Comparison of ENCODE assay signal across 2 cellular contexts in genomic region chr4:2411786-2412510, GRCh38.
TF ChIP-seq lines count a peak whose summit lies in the region.

No MANE protein-coding gene starts in this region.

TF ChIP-seq in A549, 52 proteins besides CTCF, POLR2A, EP300 and RAD21:
- TF ChIP-seq, protein P1, sequence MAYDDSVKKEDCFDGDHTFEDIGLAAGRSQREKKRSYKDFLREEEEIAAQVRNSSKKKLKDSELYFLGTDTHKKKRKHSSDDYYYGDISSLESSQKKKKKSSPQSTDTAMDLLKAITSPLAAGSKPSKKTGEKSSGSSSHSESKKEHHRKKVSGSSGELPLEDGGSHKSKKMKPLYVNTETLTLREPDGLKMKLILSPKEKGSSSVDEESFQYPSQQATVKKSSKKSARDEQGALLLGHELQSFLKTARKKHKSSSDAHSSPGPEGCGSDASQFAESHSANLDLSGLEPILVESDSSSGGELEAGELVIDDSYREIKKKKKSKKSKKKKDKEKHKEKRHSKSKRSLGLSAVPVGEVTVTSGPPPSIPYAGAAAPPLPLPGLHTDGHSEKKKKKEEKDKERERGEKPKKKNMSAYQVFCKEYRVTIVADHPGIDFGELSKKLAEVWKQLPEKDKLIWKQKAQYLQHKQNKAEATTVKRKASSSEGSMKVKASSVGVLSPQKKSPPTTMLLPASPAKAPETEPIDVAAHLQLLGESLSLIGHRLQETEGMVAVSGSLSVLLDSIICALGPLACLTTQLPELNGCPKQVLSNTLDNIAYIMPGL (CRISPR knock-in tag; IDR thresholded peaks at IDR 0.05; ENCODE audit: borderline replicate concordance) = no peak
- TF ChIP-seq EHF (CRISPR knock-in tag; IDR thresholded peaks at IDR 0.05) = no peak
- TF ChIP-seq RFX5 (IDR thresholded peaks at IDR 0.05) = no peak
- no peak for TF ChIP-seq ZSCAN20 (CRISPR knock-in tag; IDR thresholded peaks at IDR 0.05)
- no peak for TF ChIP-seq ZNF302 (CRISPR knock-in tag; IDR thresholded peaks at IDR 0.05)
- TF ChIP-seq JUN (IDR thresholded peaks at IDR 0.05) = no peak
- no peak for TF ChIP-seq FOSL2 (IDR thresholded peaks at IDR 0.05)
- TF ChIP-seq FOSL2 (CRISPR knock-in tag; IDR thresholded peaks at IDR 0.05) = no peak
- no peak for TF ChIP-seq NFE2L2 (conservative IDR thresholded peaks at IDR 0.05; ENCODE audit: low read length)
- no peak for TF ChIP-seq KDM1A (IDR thresholded peaks at IDR 0.05; ENCODE audit: low read depth)

TF ChIP-seq in HCT116, 20 proteins besides CTCF, POLR2A, EP300 and RAD21:
- TF ChIP-seq ATF3 (IDR thresholded peaks at IDR 0.05) (no peak), SP1 (IDR thresholded peaks at IDR 0.05; ENCODE audit: low read depth) (no peak), EZH2 (IDR thresholded peaks at IDR 0.05) (no peak), EGR1 (IDR thresholded peaks at IDR 0.05; ENCODE audit: low read depth) (no peak), SIN3A (IDR thresholded peaks at IDR 0.05; ENCODE audit: low read depth) (no peak), FOSL1 (IDR thresholded peaks at IDR 0.05; ENCODE audit: low read depth) (no peak), ZFX (IDR thresholded peaks at IDR 0.05) (no peak), CEBPB (IDR thresholded peaks at IDR 0.05; ENCODE audit: low read depth) (no peak), EZH2phosphoT487 (IDR thresholded peaks at IDR 0.05; ENCODE audit: borderline replicate concordance) (no peak), CBX3 (IDR thresholded peaks at IDR 0.05; ENCODE audit: low read depth) (no peak), TCF7L2 (IDR thresholded peaks at IDR 0.05; ENCODE audit: borderline replicate concordance, extremely low read depth, insufficient read depth, insufficient read length) (no peak), POLR2AphosphoS5 (IDR thresholded peaks at IDR 0.05; ENCODE audit: low read depth, low read length) (no peak), YY1 (IDR thresholded peaks at IDR 0.05; ENCODE audit: extremely low read depth, insufficient replicate concordance, low read depth, low read length) (no peak), ELF1 (IDR thresholded peaks at IDR 0.05; ENCODE audit: borderline replicate concordance, low read depth) (no peak), SRF (IDR thresholded peaks at IDR 0.05; ENCODE audit: low read depth) (no peak), ZNF274 (IDR thresholded peaks at IDR 0.05; ENCODE audit: low read depth, low read length) (no peak), JUND (IDR thresholded peaks at IDR 0.05) (no peak)
- TF ChIP-seq, protein P2, sequence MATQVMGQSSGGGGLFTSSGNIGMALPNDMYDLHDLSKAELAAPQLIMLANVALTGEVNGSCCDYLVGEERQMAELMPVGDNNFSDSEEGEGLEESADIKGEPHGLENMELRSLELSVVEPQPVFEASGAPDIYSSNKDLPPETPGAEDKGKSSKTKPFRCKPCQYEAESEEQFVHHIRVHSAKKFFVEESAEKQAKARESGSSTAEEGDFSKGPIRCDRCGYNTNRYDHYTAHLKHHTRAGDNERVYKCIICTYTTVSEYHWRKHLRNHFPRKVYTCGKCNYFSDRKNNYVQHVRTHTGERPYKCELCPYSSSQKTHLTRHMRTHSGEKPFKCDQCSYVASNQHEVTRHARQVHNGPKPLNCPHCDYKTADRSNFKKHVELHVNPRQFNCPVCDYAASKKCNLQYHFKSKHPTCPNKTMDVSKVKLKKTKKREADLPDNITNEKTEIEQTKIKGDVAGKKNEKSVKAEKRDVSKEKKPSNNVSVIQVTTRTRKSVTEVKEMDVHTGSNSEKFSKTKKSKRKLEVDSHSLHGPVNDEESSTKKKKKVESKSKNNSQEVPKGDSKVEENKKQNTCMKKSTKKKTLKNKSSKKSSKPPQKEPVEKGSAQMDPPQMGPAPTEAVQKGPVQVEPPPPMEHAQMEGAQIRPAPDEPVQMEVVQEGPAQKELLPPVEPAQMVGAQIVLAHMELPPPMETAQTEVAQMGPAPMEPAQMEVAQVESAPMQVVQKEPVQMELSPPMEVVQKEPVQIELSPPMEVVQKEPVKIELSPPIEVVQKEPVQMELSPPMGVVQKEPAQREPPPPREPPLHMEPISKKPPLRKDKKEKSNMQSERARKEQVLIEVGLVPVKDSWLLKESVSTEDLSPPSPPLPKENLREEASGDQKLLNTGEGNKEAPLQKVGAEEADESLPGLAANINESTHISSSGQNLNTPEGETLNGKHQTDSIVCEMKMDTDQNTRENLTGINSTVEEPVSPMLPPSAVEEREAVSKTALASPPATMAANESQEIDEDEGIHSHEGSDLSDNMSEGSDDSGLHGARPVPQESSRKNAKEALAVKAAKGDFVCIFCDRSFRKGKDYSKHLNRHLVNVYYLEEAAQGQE (IDR thresholded peaks at IDR 0.05; ENCODE audit: low read depth) = no peak
- TF ChIP-seq, protein P3, sequence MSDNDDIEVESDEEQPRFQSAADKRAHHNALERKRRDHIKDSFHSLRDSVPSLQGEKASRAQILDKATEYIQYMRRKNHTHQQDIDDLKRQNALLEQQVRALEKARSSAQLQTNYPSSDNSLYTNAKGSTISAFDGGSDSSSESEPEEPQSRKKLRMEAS (IDR thresholded peaks at IDR 0.05) = no peak
- TF ChIP-seq, protein P4, sequence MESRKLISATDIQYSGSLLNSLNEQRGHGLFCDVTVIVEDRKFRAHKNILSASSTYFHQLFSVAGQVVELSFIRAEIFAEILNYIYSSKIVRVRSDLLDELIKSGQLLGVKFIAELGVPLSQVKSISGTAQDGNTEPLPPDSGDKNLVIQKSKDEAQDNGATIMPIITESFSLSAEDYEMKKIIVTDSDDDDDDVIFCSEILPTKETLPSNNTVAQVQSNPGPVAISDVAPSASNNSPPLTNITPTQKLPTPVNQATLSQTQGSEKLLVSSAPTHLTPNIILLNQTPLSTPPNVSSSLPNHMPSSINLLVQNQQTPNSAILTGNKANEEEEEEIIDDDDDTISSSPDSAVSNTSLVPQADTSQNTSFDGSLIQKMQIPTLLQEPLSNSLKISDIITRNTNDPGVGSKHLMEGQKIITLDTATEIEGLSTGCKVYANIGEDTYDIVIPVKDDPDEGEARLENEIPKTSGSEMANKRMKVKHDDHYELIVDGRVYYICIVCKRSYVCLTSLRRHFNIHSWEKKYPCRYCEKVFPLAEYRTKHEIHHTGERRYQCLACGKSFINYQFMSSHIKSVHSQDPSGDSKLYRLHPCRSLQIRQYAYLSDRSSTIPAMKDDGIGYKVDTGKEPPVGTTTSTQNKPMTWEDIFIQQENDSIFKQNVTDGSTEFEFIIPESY (IDR thresholded peaks at IDR 0.05; ENCODE audit: extremely low read depth, insufficient replicate concordance, low read length) = no peak
